In the genomic region with DNA sequence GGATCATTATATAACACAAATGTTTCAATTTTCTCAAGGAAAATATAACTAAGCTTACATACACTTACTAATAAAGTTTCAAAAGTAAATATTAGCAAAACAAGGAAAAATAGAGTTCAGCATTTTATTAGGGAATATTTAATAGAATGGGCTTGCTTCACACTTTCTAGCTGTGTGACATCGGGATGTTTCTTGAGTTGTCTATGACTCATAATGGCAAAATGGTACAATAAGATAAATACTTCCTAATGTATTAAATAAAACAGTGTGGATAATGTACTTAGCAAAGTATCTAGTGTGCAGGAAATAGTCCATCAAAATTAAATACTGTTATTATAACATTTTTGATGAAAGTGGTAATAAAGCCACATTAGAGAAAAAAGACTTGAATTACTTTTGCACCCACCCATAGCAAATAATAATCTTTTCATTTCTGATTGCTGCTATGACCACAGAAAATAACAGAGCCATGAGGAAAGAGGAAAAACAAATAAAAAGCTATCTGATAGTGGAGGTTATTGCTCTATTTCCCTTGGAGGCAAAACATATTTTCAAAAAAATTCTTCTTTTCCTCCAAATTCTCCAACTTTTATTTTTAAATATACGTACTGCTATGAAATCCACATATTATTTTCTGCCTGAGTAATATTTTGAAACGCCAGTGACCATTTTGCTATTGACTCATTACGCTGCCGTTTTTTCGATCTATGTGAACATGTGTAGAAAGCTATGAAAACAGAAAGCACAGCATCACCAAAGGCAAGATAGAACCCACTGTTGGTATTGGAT, we compare ENCODE assay signal across 27 cellular contexts.
DNase-seq lines count a peak whose midpoint lies in the region; ATAC-seq and TF ChIP-seq lines count a peak whose summit lies in the region.
"Had no signal": no experiment of that assay in that cellular context is flagged by ENCODE, and none has a peak within 500 bp of the region (broad histone marks: within the 10 kb centered on the region; RNA-seq: fewer than 3 reads in every experiment).

No MANE protein-coding gene starts in this region.

- no peak overlapping the region for H2AK5ac ChIP-seq in mesendoderm (ENCODE audit: low read length)

- H2AFZ ChIP-seq in hepatocyte (no peak overlapping the region), smooth muscle cell (ENCODE audit: low read depth) (peak overlapping the region; percentile 79)
- H2AFZ ChIP-seq: PC-9 had no signal

- DNase-seq in HCEC 1CT (peak; percentile 30), RPMI7951 (ENCODE audit: low read depth) (peak; percentile 45), hepatocyte (ENCODE audit: low spot score) (no peak), smooth muscle cell (lab: John Stamatoyannopoulos, UW; ENCODE audit: unreplicated experiment) (no peak), mesendoderm (no peak), NCI-H2171 (lab: John Stamatoyannopoulos, UW) (no peak)
- DNase-seq: activated CD4-positive, alpha-beta memory T cell treated with anti-CD3 and anti-CD28 coated beads, Interleukin-2, amount 10 ng/mL, durations not matched to agents 7 days and 5 days; activated effector memory CD4-positive, alpha-beta T cell treated with Interleukin-2 at 50 U/mL for 16 hours; activated naive CD8-positive, alpha-beta T cell treated with anti-CD3 and anti-CD28 coated beads for 36 hours; central memory CD4-positive, alpha-beta T cell; DMS53; foreskin keratinocyte; GF-D8; H7; IMR-90; lower lobe of right lung; NCI-H2081 treated with DMSO at 0.1 percent for 48 hours; PC-9; psoas muscle; SHP77 treated with DMSO at 0.1 percent for 48 hours; stimulated activated CD4-positive, alpha-beta T cell treated with anti-CD3 and anti-CD28 coated beads, Interleukin-2, amount 100 ng/mL, for 24 hours; T-cell had no signal

- no peaks in the 10 kb centered on the region for H4K20me1 ChIP-seq in hepatocyte (ENCODE audit: insufficient read depth, poor library complexity, severe bottlenecking)
- H4K20me1 ChIP-seq in smooth muscle cell (ENCODE audit: low read depth), result no peaks in the 10 kb centered on the region
- H4K20me1 ChIP-seq: BLaER1 had no signal

- H3K4me1 ChIP-seq in hepatocyte (ENCODE audit: insufficient read depth), result peaks cover 10% of the 10 kb centered on the region
- no peaks in the 10 kb centered on the region for H3K4me1 ChIP-seq in smooth muscle cell (ENCODE audit: low read depth)
- no peaks in the 10 kb centered on the region for H3K4me1 ChIP-seq in mesendoderm (ENCODE audit: control insufficient read depth, low read depth, low read length)

- H3K23ac ChIP-seq in mesendoderm (ENCODE audit: low read length), result no peak overlapping the region

- ATAC-seq in HG03469 (IDR thresholded peaks at IDR 0.05; ENCODE audit: unreplicated experiment) (no peak), GM18520 (IDR thresholded peaks at IDR 0.05; ENCODE audit: unreplicated experiment) (no peak)
- ATAC-seq: activated CD4-positive, CD25-positive, alpha-beta regulatory T cell treated with anti-CD3 and anti-CD28 coated beads, Interleukin-2, amount 50 U/mL, for 24 hours; foreskin keratinocyte; lower lobe of right lung; psoas muscle; T-cell had no signal

- no peak overlapping the region for H3K56ac ChIP-seq in mesendoderm (ENCODE audit: low read length)

- H3K4me2 ChIP-seq in hepatocyte (peak overlapping the region; percentile 39), smooth muscle cell (no peak overlapping the region), mesendoderm (ENCODE audit: low read length) (no peak overlapping the region)
- H3K4me2 ChIP-seq: BLaER1, PC-9 had no signal

- no peaks in the 10 kb centered on the region for H3K79me1 ChIP-seq in mesendoderm (ENCODE audit: low read length)

- no peak overlapping the region for H3K4ac ChIP-seq in mesendoderm (ENCODE audit: low read depth, low read length)

- H3K27ac ChIP-seq in hepatocyte (peak overlapping the region; percentile 62), smooth muscle cell (ENCODE audit: low read depth) (no peak overlapping the region), mesendoderm (ENCODE audit: low read depth, low read length) (no peak overlapping the region)
- H3K27ac ChIP-seq: BLaER1, foreskin keratinocyte, lower lobe of right lung, PC-9, psoas muscle had no signal

- no peak overlapping the region for H2BK5ac ChIP-seq in mesendoderm (ENCODE audit: low read length)

- H3K4me3 ChIP-seq in hepatocyte (no peak overlapping the region), smooth muscle cell (no peak overlapping the region), mesendoderm (ENCODE audit: low read length) (no peak overlapping the region)
- H3K4me3 ChIP-seq: BLaER1, lower lobe of right lung, PC-9, psoas muscle, skin epidermis had no signal

- H3K79me2 ChIP-seq in hepatocyte, result no peaks in the 10 kb centered on the region
- no peaks in the 10 kb centered on the region for H3K79me2 ChIP-seq in smooth muscle cell (ENCODE audit: low read depth)
- no peaks in the 10 kb centered on the region for H3K79me2 ChIP-seq in mesendoderm (ENCODE audit: control insufficient read depth, insufficient read depth, low read length)

- H2BK120ac ChIP-seq in mesendoderm (ENCODE audit: low read depth, low read length), result no peak overlapping the region

- H3F3A ChIP-seq in smooth muscle cell (ENCODE audit: low read depth), result no peaks in the 10 kb centered on the region

- H3K36me3 ChIP-seq in hepatocyte (replicated peaks; ENCODE audit: insufficient read depth, low read depth) (no peaks in the 10 kb centered on the region), smooth muscle cell (ENCODE audit: low read depth) (no peaks in the 10 kb centered on the region), mesendoderm (ENCODE audit: control insufficient read depth, insufficient read depth, low read length) (no peaks in the 10 kb centered on the region)
- H3K36me3 ChIP-seq: BLaER1, lower lobe of right lung had no signal

- H3K9me3 ChIP-seq in hepatocyte (ENCODE audit: low read depth) (no peaks in the 10 kb centered on the region), smooth muscle cell (replicated peaks; ENCODE audit: low read depth) (no peaks in the 10 kb centered on the region)
- H3K9me3 ChIP-seq: BLaER1, lower lobe of right lung, psoas muscle had no signal

- H4K8ac ChIP-seq in mesendoderm (ENCODE audit: low read depth, low read length), result no peak overlapping the region

- TF ChIP-seq CTCF in hepatocyte (IDR thresholded peaks at IDR 0.05; ENCODE audit: poor library complexity) (no peak), smooth muscle cell (IDR thresholded peaks at IDR 0.05; ENCODE audit: borderline replicate concordance, insufficient read depth, poor library complexity, severe bottlenecking) (no peak)

- no peak overlapping the region for H2BK15ac ChIP-seq in mesendoderm (replicated peaks; ENCODE audit: low read depth)

- no peaks in the 10 kb centered on the region for H3K9me2 ChIP-seq in hepatocyte (replicated peaks; ENCODE audit: insufficient read depth)

- no peak overlapping the region for H4K5ac ChIP-seq in mesendoderm (ENCODE audit: low read length)

- no peaks in the 10 kb centered on the region for H3K27me3 ChIP-seq in hepatocyte
- no peaks in the 10 kb centered on the region for H3K27me3 ChIP-seq in smooth muscle cell (ENCODE audit: low read depth)
- no peaks in the 10 kb centered on the region for H3K27me3 ChIP-seq in mesendoderm (ENCODE audit: insufficient read depth, low read length, poor library complexity)
- H3K27me3 ChIP-seq: BLaER1, foreskin keratinocyte had no signal

- 91% methylated on average over 6 of the region's 6 CpGs for WGBS in hepatocyte (ENCODE audit: low lambda C conversion rate, missing lambda C conversion rate)
- 80% methylated on average over 6 of the region's 6 CpGs for WGBS in smooth muscle cell (ENCODE audit: low lambda C conversion rate)
- WGBS in mesendoderm (ENCODE audit: extremely low coverage, insufficient coverage, low lambda C conversion rate), result 100% methylated on average over 1 of the region's 6 CpGs

- no peak overlapping the region for H3K18ac ChIP-seq in mesendoderm (ENCODE audit: low read length)

- H3K9ac ChIP-seq in smooth muscle cell (ENCODE audit: low read depth), result no peak overlapping the region
- H3K9ac ChIP-seq in mesendoderm (ENCODE audit: low read length), result no peak overlapping the region
- H3K9ac ChIP-seq: BLaER1 had no signal

Comparison
In these comparisons a context has a peak if more than half of its experiments do, and no peak if none do; other contexts are left out.
1. DNase-seq: peak in HCEC 1CT (single experiment) and RPMI7951 (single experiment); none in hepatocyte (single experiment), smooth muscle cell (single experiment), mesendoderm (single experiment) and NCI-H2171 (single experiment).